ENCODE assay signal across 8 cellular contexts in genomic region chr19:45078390-45079062, GRCh38. TPM values are rescaled to one million over a fixed set of nuclear protein-coding genes. Genes with fewer than 3 reads are reported as not detected.
DNase-seq lines count a peak whose midpoint lies in the region; ATAC-seq and TF ChIP-seq lines count a peak whose summit lies in the region.

No MANE protein-coding gene starts in this region.

- TF ChIP-seq POLR2A in tibial nerve (IDR thresholded peaks at IDR 0.05), result no peak

- H3K9me3 ChIP-seq in ascending aorta, result no peaks in the 10 kb centered on the region
- no peaks in the 10 kb centered on the region for H3K9me3 ChIP-seq in liver (ENCODE audit: control insufficient read depth in 4 of 4, low read length in 3 of 4)
- no peaks in the 10 kb centered on the region for H3K9me3 ChIP-seq in tibial nerve

- intact Hi-C loops in activated CD4-positive, alpha-beta T cell treated with anti-CD3 and anti-CD28 coated beads for 36 hours (cut with DNase I, micrococcal nuclease), result loop anchor here (1.0 to 5.0 kb wide), 10 partner anchors 13 to 916 kb away; partner anchors contain the start of genes BLOC1S3 (in 2 of the 2), TRAPPC6A (in 2 of the 2), CLASRP (in 1 of the 2) and RELB (in 1 of the 2)
- intact Hi-C loops in ascending aorta (cut with DNase I), result loop anchor here (1.0 to 2.0 kb wide), 2 partner anchors 13 to 40 kb away; partner anchors contain the start of gene CLASRP

- H3K27me3 ChIP-seq in ascending aorta, result no peaks in the 10 kb centered on the region
- H3K27me3 ChIP-seq in liver (ENCODE audit: control insufficient read depth in 4 of 4, insufficient read depth in 4 of 4, low read length in 3 of 4), result no peaks in the 10 kb centered on the region
- peaks cover 0 to 3% of the 10 kb centered on the region in 2 donors for H3K27me3 ChIP-seq in tibial nerve

- no peak for TF ChIP-seq RAD21 in liver (IDR thresholded peaks at IDR 0.05)

- TF ChIP-seq CTCF in ascending aorta (IDR thresholded peaks at IDR 0.05), result no peak
- TF ChIP-seq CTCF in liver (IDR thresholded peaks at IDR 0.05; ENCODE audit: low read depth, low read length, missing input control), result no peak
- no peak for TF ChIP-seq CTCF in tibial nerve (IDR thresholded peaks at IDR 0.05)

- H3K27ac ChIP-seq in ascending aorta (no peak overlapping the region), liver (ENCODE audit: low read depth in 1 of 2, low read length in 2 of 2) (no peak overlapping the region), tibial nerve (peak overlapping the region in 2 of 4 donors; percentile 80 to 84)

- CTCF ChIA-PET in activated CD4-positive, alpha-beta T cell treated with anti-CD3 and anti-CD28 coated beads for 36 hours (lab: Charles Lee), result interaction anchor here (2.7 kb wide), 1 partner anchor 14 kb away, joined by 12 read pairs; the partner anchor contains the start of gene PPP1R37

- H3K4me3 ChIP-seq in ascending aorta (peak overlapping the region; percentile 86 to 91), liver (ENCODE audit: low read depth in 1 of 3, low read length in 3 of 3) (peak overlapping the region; percentile 78 to 94 (median 87)), tibial nerve (peak overlapping the region; percentile 58 to 95 (median 82))

- WGBS in liver, result 54% methylated on average over 10 of the region's 10 CpGs
- 60 to 66% methylated on average over 9 to 10 of the region's 10 CpGs for WGBS in tibial nerve, 2 donors

- peak overlapping the region in 1 of 2 donors; percentile 68 for H3K9ac ChIP-seq in liver (ENCODE audit: low read depth in 1 of 2, low read length in 2 of 2)

- no peak for DNase-seq in activated CD4-positive, alpha-beta T cell treated with anti-CD3 and anti-CD28 coated beads for 36 hours
- no peak for DNase-seq in activated CD4-positive, alpha-beta T cell treated with anti-CD3 and anti-CD28 coated beads for 48 hours
- DNase-seq in ascending aorta (ENCODE audit: low spot score in 2 of 2) (no peak), tibial nerve (ENCODE audit: low spot score in 2 of 2) (no peak), NCI-H2029 (lab: John Stamatoyannopoulos, UW) (no peak), NOMO-1 treated with DMSO at 0.1 percent for 48 hours (lab: John Stamatoyannopoulos, UW; ENCODE audit: unreplicated experiment) (no peak), NCI-H128 (lab: John Stamatoyannopoulos, UW; ENCODE audit: unreplicated experiment) (no peak)

- H3K27ac Mint-ChIP-seq in activated CD4-positive, alpha-beta T cell treated with anti-CD3 and anti-CD28 coated beads for 36 hours, result peak overlapping the region; percentile 60

- H3K4me1 Mint-ChIP-seq in activated CD4-positive, alpha-beta T cell treated with anti-CD3 and anti-CD28 coated beads for 36 hours, result peaks cover 43% of the 10 kb centered on the region

- H3K27me3 Mint-ChIP-seq in activated CD4-positive, alpha-beta T cell treated with anti-CD3 and anti-CD28 coated beads for 36 hours, result no peaks in the 10 kb centered on the region

- H3K4me1 ChIP-seq in ascending aorta (peaks cover 7 to 10% of the 10 kb centered on the region in 2 donors), liver (ENCODE audit: control insufficient read depth in 4 of 4, insufficient read depth in 4 of 4, low read length in 3 of 4) (peaks cover 6 to 28% (median 19%) of the 10 kb centered on the region in 4 donors), tibial nerve (peaks cover 0 to 52% (median 25%) of the 10 kb centered on the region in 4 donors)

- POLR2A ChIA-PET in activated CD4-positive, alpha-beta T cell treated with anti-CD3 and anti-CD28 coated beads for 36 hours (lab: Charles Lee), result interaction anchor here (0.5 to 0.6 kb wide), 2 partner anchors 17 to 100 kb away, joined by 3 read pairs; partner anchors contain the start of genes BLOC1S3 and TRAPPC6A

- H3K36me3 ChIP-seq in ascending aorta (peaks cover 0 to 8% of the 10 kb centered on the region in 2 donors), liver (ENCODE audit: control insufficient read depth in 4 of 4, insufficient read depth in 3 of 4, low read depth in 1 of 4, low read length in 3 of 4) (peaks cover 0 to 8% (median 6%) of the 10 kb centered on the region in 4 donors), tibial nerve (peaks cover 0 to 16% (median 0%) of the 10 kb centered on the region in 3 donors)

- H3K4me3 Mint-ChIP-seq in activated CD4-positive, alpha-beta T cell treated with anti-CD3 and anti-CD28 coated beads for 36 hours, result peak overlapping the region; percentile 99

- no peaks in the 10 kb centered on the region for H3K9me3 Mint-ChIP-seq in activated CD4-positive, alpha-beta T cell treated with anti-CD3 and anti-CD28 coated beads for 36 hours (ENCODE audit: low read depth)

- ATAC-seq in activated CD4-positive, alpha-beta T cell treated with anti-CD3 and anti-CD28 coated beads for 36 hours, result peak; percentile 5

- TF ChIP-seq EP300 in tibial nerve (IDR thresholded peaks at IDR 0.05), result no peak

- H3K36me3 Mint-ChIP-seq in activated CD4-positive, alpha-beta T cell treated with anti-CD3 and anti-CD28 coated beads for 36 hours (ENCODE audit: low read depth), result peaks cover 22% of the 10 kb centered on the region

TF ChIP-seq in liver, 16 proteins besides CTCF, POLR2A, EP300 and RAD21:
- TF ChIP-seq EGR1 (IDR thresholded peaks at IDR 0.05; ENCODE audit: low read depth in 2 of 2) (no peak), JUND (IDR thresholded peaks at IDR 0.05) (no peak)

RNA-seq across cellular contexts. Expression of gene GEMIN7, which starts 0.5 kb away (rescaled TPM):
- total RNA-seq in activated CD4-positive, alpha-beta T cell treated with anti-CD3 and anti-CD28 coated beads for 36 hours, result 10 to 100 TPM; 35.4 to 35.5 TPM
- total RNA-seq in ascending aorta, result 48.2 TPM
- total RNA-seq in liver, result 10 to 100 TPM; 10.0 to 16.2 TPM
- polyA plus RNA-seq in liver, result 10 to 100 TPM; 22.7 to 25.2 TPM
- 10 to 100 TPM in 3 of 4 donors, 1 to 10 TPM in 1; 8.8 to 30.3 (median 21.8) TPM for total RNA-seq in tibial nerve

RNA-seq across cellular contexts. Expression of gene ZNF296, which starts 2.2 kb away (rescaled TPM):
- total RNA-seq in activated CD4-positive, alpha-beta T cell treated with anti-CD3 and anti-CD28 coated beads for 36 hours, result 1 to 10 TPM; 3.1 to 4.8 TPM
- total RNA-seq in ascending aorta (not detected), liver (under 1 TPM; 0.17 to 0.42 TPM), tibial nerve (1 to 10 TPM in 3 of 4 donors, not detected in 1; 2.1 to 4.2 (median 2.1) TPM)
- under 1 TPM in 1 of 2 donors, not detected in 1; 0.16 TPM for polyA plus RNA-seq in liver

RNA-seq across cellular contexts. Expression of gene PPP1R37, which starts 14.5 kb away (rescaled TPM):
- 10 to 100 TPM; 12.5 to 14.1 TPM for total RNA-seq in activated CD4-positive, alpha-beta T cell treated with anti-CD3 and anti-CD28 coated beads for 36 hours
- total RNA-seq in ascending aorta (17.6 TPM), liver (10 to 100 TPM in 1 of 2 donors, 1 to 10 TPM in 1; 9.8 to 10.4 TPM), tibial nerve (10 to 100 TPM; 22.1 to 44.1 (median 33.5) TPM)
- 1 to 10 TPM; 1.8 to 8.7 TPM for polyA plus RNA-seq in liver

RNA-seq across cellular contexts. Expression of gene CLASRP, which starts 39.7 kb away (rescaled TPM):
- total RNA-seq in activated CD4-positive, alpha-beta T cell treated with anti-CD3 and anti-CD28 coated beads for 36 hours, result 100 to 1,000 TPM; 101 to 103 TPM
- 103 TPM for total RNA-seq in ascending aorta
- total RNA-seq in liver, result 10 to 100 TPM; 13.0 to 44.3 TPM
- 10 to 100 TPM in 1 of 2 donors, 1 to 10 TPM in 1; 9.0 to 12.6 TPM for polyA plus RNA-seq in liver
- 100 to 1,000 TPM in 2 of 4 donors, 10 to 100 TPM in 2; 72.8 to 109 (median 95.5) TPM for total RNA-seq in tibial nerve
